Comparison of ENCODE assay signal across 12 cellular contexts in genomic region chr4:54568184-54568583, GRCh38.
A peak's percentile ranks its signal among the peaks of the same experiment; 100 is the strongest.
DNase-seq lines count a peak whose midpoint lies in the region; ATAC-seq and TF ChIP-seq lines count a peak whose summit lies in the region.
"Had no signal": no experiment of that assay in that cellular context is flagged by ENCODE, and none has a peak within 500 bp of the region (broad histone marks: within the 10 kb centered on the region; RNA-seq: fewer than 3 reads in every experiment).

No MANE protein-coding gene starts in this region.

- WGBS in sigmoid colon, 2 donors = 33 to 40% methylated on average over 3 of the region's 3 CpGs

- no peaks in the 10 kb centered on the region for H3K9me3 Mint-ChIP-seq in stimulated activated memory B cell treated with anti-CD40 and anti-IgM and Interleukin-4, amounts not matched to agents 10 μg/mL and 1 μg/mL and 100 μg/mL, for 72 hours
- no peaks in the 10 kb centered on the region for H3K9me3 Mint-ChIP-seq in WTC11
- H3K9me3 Mint-ChIP-seq: stimulated activated effector memory CD8-positive, alpha-beta T cell treated with anti-CD3 and anti-CD28 coated beads, Interleukin-12 subunit alpha, Interleukin-12 subunit beta, amount 100 ng/mL, for 72 hours had no signal

- H3K4me1 ChIP-seq in adipocyte (ENCODE audit: control insufficient read depth, insufficient read depth, low read length) (peaks cover 12% of the 10 kb centered on the region), sigmoid colon (no peaks in the 10 kb centered on the region)
- H3K4me1 ChIP-seq: body of pancreas had no signal

- H3K4me3 ChIP-seq in adipocyte (ENCODE audit: low read length) (no peak overlapping the region), fibroblast of villous mesenchyme (ENCODE audit: low read depth, low read length) (no peak overlapping the region), sigmoid colon (no peak overlapping the region)
- H3K4me3 ChIP-seq: body of pancreas, esophagus squamous epithelium had no signal

- no peaks in the 10 kb centered on the region for H3K36me3 ChIP-seq in adipocyte (ENCODE audit: control insufficient read depth, insufficient read depth, low read length, severe bottlenecking)
- H3K36me3 ChIP-seq in sigmoid colon = no peaks in the 10 kb centered on the region
- H3K36me3 ChIP-seq: esophagus squamous epithelium, neutrophil had no signal

- TF ChIP-seq EP300 in sigmoid colon (IDR thresholded peaks at IDR 0.05) = no peak

- H3K27me3 ChIP-seq in adipocyte (replicated peaks; ENCODE audit: control insufficient read depth, insufficient read depth, low read length) = no peaks in the 10 kb centered on the region
- no peaks in the 10 kb centered on the region for H3K27me3 ChIP-seq in sigmoid colon
- H3K27me3 ChIP-seq: body of pancreas, esophagus squamous epithelium, neutrophil had no signal

- H3K9me3 ChIP-seq in adipocyte (ENCODE audit: control insufficient read depth, low read length) (no peaks in the 10 kb centered on the region), sigmoid colon (no peaks in the 10 kb centered on the region)
- H3K9me3 ChIP-seq: body of pancreas, esophagus squamous epithelium, neutrophil had no signal

- no peak for DNase-seq in HEK293T (ENCODE audit: extremely low spot score)
- DNase-seq in adipocyte (ENCODE audit: low read depth) = peak; percentile 26
- peak; percentile 51 for DNase-seq in fibroblast of villous mesenchyme (ENCODE audit: low read depth)
- no peak for DNase-seq in NCI-H345 (lab: John Stamatoyannopoulos, UW)
- no peak for DNase-seq in sigmoid colon
- DNase-seq in WTC11 (ENCODE audit: low spot score) = no peak
- DNase-seq: body of pancreas, esophagus squamous epithelium, NCI-H2107 had no signal

- no peak overlapping the region for H3K4me3 Mint-ChIP-seq in stimulated activated memory B cell treated with anti-CD40 and anti-IgM and Interleukin-4, amounts not matched to agents 10 μg/mL and 1 μg/mL and 100 μg/mL, for 72 hours
- H3K4me3 Mint-ChIP-seq in WTC11 = no peak overlapping the region
- H3K4me3 Mint-ChIP-seq: stimulated activated effector memory CD8-positive, alpha-beta T cell treated with anti-CD3 and anti-CD28 coated beads, Interleukin-12 subunit alpha, Interleukin-12 subunit beta, amount 100 ng/mL, for 72 hours had no signal

- H3K27me3 Mint-ChIP-seq in stimulated activated memory B cell treated with anti-CD40 and anti-IgM and Interleukin-4, amounts not matched to agents 10 μg/mL and 1 μg/mL and 100 μg/mL, for 72 hours = no peaks in the 10 kb centered on the region
- H3K27me3 Mint-ChIP-seq in WTC11 (ENCODE audit: low read depth) = peaks cover 37% of the 10 kb centered on the region

- peak; percentile 31 for ATAC-seq in stimulated activated memory B cell treated with anti-CD40 and anti-IgM and Interleukin-4, amounts not matched to agents 10 μg/mL and 1 μg/mL and 100 μg/mL, for 72 hours
- ATAC-seq in WTC11 = no peak
- ATAC-seq: body of pancreas; stimulated activated effector memory CD8-positive, alpha-beta T cell treated with anti-CD3 and anti-CD28 coated beads, Interleukin-12 subunit alpha, Interleukin-12 subunit beta, amount 100 ng/mL, for 72 hours had no signal

- intact Hi-C loops in sigmoid colon (cut with DNase I) = no loop called here

- H3K27ac Mint-ChIP-seq in stimulated activated memory B cell treated with anti-CD40 and anti-IgM and Interleukin-4, amounts not matched to agents 10 μg/mL and 1 μg/mL and 100 μg/mL, for 72 hours = no peak overlapping the region
- H3K27ac Mint-ChIP-seq in WTC11 = no peak overlapping the region
- H3K27ac Mint-ChIP-seq: stimulated activated effector memory CD8-positive, alpha-beta T cell treated with anti-CD3 and anti-CD28 coated beads, Interleukin-12 subunit alpha, Interleukin-12 subunit beta, amount 100 ng/mL, for 72 hours had no signal

- POLR2A ChIA-PET in HEK293T (lab: Yijun Ruan, JAX) (interaction anchor here (1.2 kb wide), 1 partner anchor 18 kb away, joined by 3 read pairs; no protein-coding TSS in a partner anchor), WTC11 (lab: Charles Lee) (no interaction called here)

- H3K27ac ChIP-seq in sigmoid colon = no peak overlapping the region
- H3K27ac ChIP-seq: body of pancreas, esophagus squamous epithelium, neutrophil had no signal

- TF ChIP-seq POLR2A in sigmoid colon (IDR thresholded peaks at IDR 0.05) = no peak

- TF ChIP-seq CTCF in fibroblast of villous mesenchyme (IDR thresholded peaks at IDR 0.05; ENCODE audit: insufficient read depth, low read depth, low read length) (no peak), sigmoid colon (IDR thresholded peaks at IDR 0.05) (no peak), WTC11 (IDR thresholded peaks at IDR 0.05) (no peak)

- CTCF ChIA-PET in HEK293T (lab: Yijun Ruan, JAX) (no interaction called here), WTC11 (lab: Charles Lee) (no interaction called here)

- peaks cover 6% of the 10 kb centered on the region for H3K4me1 Mint-ChIP-seq in stimulated activated memory B cell treated with anti-CD40 and anti-IgM and Interleukin-4, amounts not matched to agents 10 μg/mL and 1 μg/mL and 100 μg/mL, for 72 hours
- peaks cover 24% of the 10 kb centered on the region for H3K4me1 Mint-ChIP-seq in WTC11

- no peaks in the 10 kb centered on the region for H3K36me3 Mint-ChIP-seq in stimulated activated memory B cell treated with anti-CD40 and anti-IgM and Interleukin-4, amounts not matched to agents 10 μg/mL and 1 μg/mL and 100 μg/mL, for 72 hours
- H3K36me3 Mint-ChIP-seq in WTC11 = no peaks in the 10 kb centered on the region
- H3K36me3 Mint-ChIP-seq: stimulated activated effector memory CD8-positive, alpha-beta T cell treated with anti-CD3 and anti-CD28 coated beads, Interleukin-12 subunit alpha, Interleukin-12 subunit beta, amount 100 ng/mL, for 72 hours had no signal

- no peak overlapping the region for H3K9ac ChIP-seq in adipocyte (ENCODE audit: low read length)

TF ChIP-seq in HEK293T, 16 proteins besides CTCF, POLR2A, EP300 and RAD21:
- TF ChIP-seq FOXK2 (IDR thresholded peaks at IDR 0.05) (no peak), PKNOX1 (IDR thresholded peaks at IDR 0.05) (peak; percentile 71), LEF1 (IDR thresholded peaks at IDR 0.05; ENCODE audit: borderline replicate concordance) (no peak), L3MBTL2 (conservative IDR thresholded peaks at IDR 0.05) (no peak), HDGF (IDR thresholded peaks at IDR 0.05; ENCODE audit: borderline replicate concordance) (no peak)

TF ChIP-seq in WTC11, 78 proteins besides CTCF, POLR2A, EP300 and RAD21 (continues in another document):
- TF ChIP-seq TCF7 (CRISPR knock-in tag; IDR thresholded peaks at IDR 0.05; ENCODE audit: low read depth) = no peak
- no peak for TF ChIP-seq ZNF138 (CRISPR knock-in tag; conservative IDR thresholded peaks at IDR 0.05)
- no peak for TF ChIP-seq IRF2 (CRISPR knock-in tag; IDR thresholded peaks at IDR 0.05; ENCODE audit: borderline replicate concordance, low read depth)
- TF ChIP-seq GTF2I (CRISPR knock-in tag; conservative IDR thresholded peaks at IDR 0.05) = no peak
- no peak for TF ChIP-seq STAT6 (CRISPR knock-in tag; conservative IDR thresholded peaks at IDR 0.05; ENCODE audit: low read depth)
- TF ChIP-seq ZNF219 (CRISPR knock-in tag; IDR thresholded peaks at IDR 0.05; ENCODE audit: borderline replicate concordance) = no peak
- TF ChIP-seq, protein P1, sequence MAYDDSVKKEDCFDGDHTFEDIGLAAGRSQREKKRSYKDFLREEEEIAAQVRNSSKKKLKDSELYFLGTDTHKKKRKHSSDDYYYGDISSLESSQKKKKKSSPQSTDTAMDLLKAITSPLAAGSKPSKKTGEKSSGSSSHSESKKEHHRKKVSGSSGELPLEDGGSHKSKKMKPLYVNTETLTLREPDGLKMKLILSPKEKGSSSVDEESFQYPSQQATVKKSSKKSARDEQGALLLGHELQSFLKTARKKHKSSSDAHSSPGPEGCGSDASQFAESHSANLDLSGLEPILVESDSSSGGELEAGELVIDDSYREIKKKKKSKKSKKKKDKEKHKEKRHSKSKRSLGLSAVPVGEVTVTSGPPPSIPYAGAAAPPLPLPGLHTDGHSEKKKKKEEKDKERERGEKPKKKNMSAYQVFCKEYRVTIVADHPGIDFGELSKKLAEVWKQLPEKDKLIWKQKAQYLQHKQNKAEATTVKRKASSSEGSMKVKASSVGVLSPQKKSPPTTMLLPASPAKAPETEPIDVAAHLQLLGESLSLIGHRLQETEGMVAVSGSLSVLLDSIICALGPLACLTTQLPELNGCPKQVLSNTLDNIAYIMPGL (CRISPR knock-in tag; IDR thresholded peaks at IDR 0.05) = no peak
- no peak for TF ChIP-seq ZNF263 (CRISPR knock-in tag; IDR thresholded peaks at IDR 0.05; ENCODE audit: low read depth)
- TF ChIP-seq ZSCAN18 (CRISPR knock-in tag; IDR thresholded peaks at IDR 0.05) = no peak

Comparison
In these comparisons a context has a peak if more than half of its experiments do, and no peak if none do; other contexts are left out.
1. DNase-seq: peak in adipocyte (single experiment) and fibroblast of villous mesenchyme (single experiment); none in HEK293T (single experiment), NCI-H345 (single experiment), sigmoid colon (single experiment) and WTC11 (single experiment).